In the genomic region with DNA sequence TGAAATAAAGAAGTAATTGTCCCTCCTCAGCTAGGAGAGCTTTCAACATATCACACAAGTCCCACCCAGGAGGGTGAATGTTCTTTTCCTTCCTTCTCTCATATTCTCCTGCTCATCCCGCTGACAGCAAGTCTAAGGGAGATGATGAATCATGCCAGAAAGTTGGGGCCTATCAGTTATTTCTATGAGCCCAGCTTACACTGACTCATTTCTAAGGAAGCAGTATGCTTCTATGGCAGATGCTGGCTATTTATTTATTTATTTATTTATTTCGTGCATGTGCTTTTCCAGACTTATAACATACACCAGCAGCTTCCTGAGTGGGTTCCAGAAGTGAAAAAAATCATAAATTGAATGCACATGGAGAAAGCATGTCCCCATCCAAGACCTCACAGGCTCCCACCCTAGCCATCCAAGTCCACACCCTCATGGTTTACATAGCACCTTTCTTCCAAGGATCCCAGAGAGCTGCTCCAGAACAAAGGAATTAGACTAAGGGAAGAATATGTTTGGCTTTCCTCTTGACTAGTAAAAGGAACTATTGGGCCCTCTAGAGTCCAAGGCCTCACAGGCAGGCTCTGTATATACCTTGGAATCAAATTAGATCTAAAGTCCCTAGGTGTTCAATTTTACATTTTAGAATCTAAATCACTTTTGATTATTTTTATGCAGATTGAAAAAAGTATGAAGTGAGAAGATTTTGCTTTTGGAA, we compare ENCODE assay signal across 10 cellular contexts.
DNase-seq lines count a peak whose midpoint lies in the region; ATAC-seq and TF ChIP-seq lines count a peak whose summit lies in the region.
"Had no signal": no experiment of that assay in that cellular context is flagged by ENCODE, and none has a peak within 500 bp of the region (broad histone marks: within the 10 kb centered on the region; RNA-seq: fewer than 3 reads in every experiment).

No MANE protein-coding gene starts in this region.

- no peaks in the 10 kb centered on the region for H4K20me1 ChIP-seq in DOHH2 (ENCODE audit: control insufficient read depth, insufficient read depth, low read depth, low read length)
- H4K20me1 ChIP-seq in neural cell (ENCODE audit: insufficient read depth): no peaks in the 10 kb centered on the region

- H3K4me3 ChIP-seq in DOHH2 (ENCODE audit: low read length) (no peak overlapping the region), cardiac fibroblast (replicated peaks in 1 of 2; ENCODE audit: low read depth in 2 of 2, low read length in 2 of 2) (no peak overlapping the region), neural cell (ENCODE audit: low read length) (no peak overlapping the region)

- no peaks in the 10 kb centered on the region for H3K27me3 ChIP-seq in DOHH2 (ENCODE audit: control insufficient read depth, low read length)
- H3K27me3 ChIP-seq in neural cell (ENCODE audit: insufficient read depth, low read depth, low read length): no peaks in the 10 kb centered on the region

- peak overlapping the region; percentile 59 for H3K27ac ChIP-seq in DOHH2 (ENCODE audit: low read depth, low read length)
- no peak overlapping the region for H3K27ac ChIP-seq in neural cell (ENCODE audit: low read length)

- H3K79me2 ChIP-seq in DOHH2 (ENCODE audit: control insufficient read depth, low read length) (no peaks in the 10 kb centered on the region), neural cell (replicated peaks; ENCODE audit: insufficient read depth, low read length) (no peaks in the 10 kb centered on the region)

- peaks cover 5% of the 10 kb centered on the region for H3F3A ChIP-seq in DOHH2 (ENCODE audit: control insufficient read depth, insufficient read depth)
- no peaks in the 10 kb centered on the region for H3F3A ChIP-seq in neural cell (ENCODE audit: insufficient read depth, low read length, poor library complexity, severe bottlenecking)

- DNase-seq in HuH-7 (ENCODE audit: low spot score) (peak; percentile 3), cardiac fibroblast (ENCODE audit: low read depth in 2 of 2) (peak; percentile 82 to 94), Ammon's horn (ENCODE audit: low spot score) (no peak), DMS153 (lab: John Stamatoyannopoulos, UW) (no peak)
- no peak for DNase-seq in stimulated activated CD8-positive, alpha-beta memory T cell treated with anti-CD3 and anti-CD28 coated beads, Interleukin-4, amount 100 ng/mL, for 48 hours
- DNase-seq: activated effector memory CD4-positive, alpha-beta T cell treated with anti-CD3 and anti-CD28 coated beads, Interleukin-2, amount 50 U/mL, for 16 hours; stimulated activated CD4-positive, alpha-beta T cell treated with anti-CD3 and anti-CD28 coated beads, Interleukin-4, amount 100 ng/mL, for 1 hour had no signal

- H3K36me3 ChIP-seq in DOHH2 (ENCODE audit: control insufficient read depth, low read length) (peaks cover 4% of the 10 kb centered on the region; the same call in 1 of the 2 replicates), neural cell (ENCODE audit: insufficient read depth, low read length) (no peaks in the 10 kb centered on the region)

- H3K9me2 ChIP-seq in DOHH2 (replicated peaks; ENCODE audit: control insufficient read depth, low read length): no peaks in the 10 kb centered on the region
- H3K9me2 ChIP-seq in neural cell (ENCODE audit: insufficient read depth, low read length): no peaks in the 10 kb centered on the region

- no peak overlapping the region for H2AFZ ChIP-seq in neural cell (ENCODE audit: low read depth, low read length)

- peak; percentile 29 for TF ChIP-seq RAD21 in neural cell (conservative IDR thresholded peaks at IDR 0.05)

- H3K9ac ChIP-seq in neural cell (ENCODE audit: low read length): no peak overlapping the region

- H3K9me3 ChIP-seq in DOHH2 (ENCODE audit: control insufficient read depth, insufficient read depth, low read length): peaks cover 3% of the 10 kb centered on the region; the same call in 1 of the 2 replicates
- no peaks in the 10 kb centered on the region for H3K9me3 ChIP-seq in neural cell (ENCODE audit: low read length)

- no peak for TF ChIP-seq EP300 in neural cell (conservative IDR thresholded peaks at IDR 0.05; ENCODE audit: poor library complexity, severe bottlenecking)

- H3K4me1 ChIP-seq in DOHH2 (ENCODE audit: control insufficient read depth, low read length): peaks cover 27% of the 10 kb centered on the region

- TF ChIP-seq CTCF in DOHH2 (IDR thresholded peaks at IDR 0.05; ENCODE audit: low read depth, low read length, poor library complexity, severe bottlenecking) (no peak), cardiac fibroblast (IDR thresholded peaks at IDR 0.05; ENCODE audit: low read depth, low read length) (peak; percentile 8), neural cell (IDR thresholded peaks at IDR 0.05; ENCODE audit: poor library complexity, severe bottlenecking) (no peak)

- no peak overlapping the region for H3K4me2 ChIP-seq in DOHH2 (ENCODE audit: low read length)
- H3K4me2 ChIP-seq in neural cell (ENCODE audit: low read length): no peak overlapping the region

- no peak for ATAC-seq in HG03571 (IDR thresholded peaks at IDR 0.05; ENCODE audit: unreplicated experiment)

TF ChIP-seq in neural cell, 6 proteins besides CTCF, POLR2A, EP300 and RAD21:
- TF ChIP-seq, protein P1, sequence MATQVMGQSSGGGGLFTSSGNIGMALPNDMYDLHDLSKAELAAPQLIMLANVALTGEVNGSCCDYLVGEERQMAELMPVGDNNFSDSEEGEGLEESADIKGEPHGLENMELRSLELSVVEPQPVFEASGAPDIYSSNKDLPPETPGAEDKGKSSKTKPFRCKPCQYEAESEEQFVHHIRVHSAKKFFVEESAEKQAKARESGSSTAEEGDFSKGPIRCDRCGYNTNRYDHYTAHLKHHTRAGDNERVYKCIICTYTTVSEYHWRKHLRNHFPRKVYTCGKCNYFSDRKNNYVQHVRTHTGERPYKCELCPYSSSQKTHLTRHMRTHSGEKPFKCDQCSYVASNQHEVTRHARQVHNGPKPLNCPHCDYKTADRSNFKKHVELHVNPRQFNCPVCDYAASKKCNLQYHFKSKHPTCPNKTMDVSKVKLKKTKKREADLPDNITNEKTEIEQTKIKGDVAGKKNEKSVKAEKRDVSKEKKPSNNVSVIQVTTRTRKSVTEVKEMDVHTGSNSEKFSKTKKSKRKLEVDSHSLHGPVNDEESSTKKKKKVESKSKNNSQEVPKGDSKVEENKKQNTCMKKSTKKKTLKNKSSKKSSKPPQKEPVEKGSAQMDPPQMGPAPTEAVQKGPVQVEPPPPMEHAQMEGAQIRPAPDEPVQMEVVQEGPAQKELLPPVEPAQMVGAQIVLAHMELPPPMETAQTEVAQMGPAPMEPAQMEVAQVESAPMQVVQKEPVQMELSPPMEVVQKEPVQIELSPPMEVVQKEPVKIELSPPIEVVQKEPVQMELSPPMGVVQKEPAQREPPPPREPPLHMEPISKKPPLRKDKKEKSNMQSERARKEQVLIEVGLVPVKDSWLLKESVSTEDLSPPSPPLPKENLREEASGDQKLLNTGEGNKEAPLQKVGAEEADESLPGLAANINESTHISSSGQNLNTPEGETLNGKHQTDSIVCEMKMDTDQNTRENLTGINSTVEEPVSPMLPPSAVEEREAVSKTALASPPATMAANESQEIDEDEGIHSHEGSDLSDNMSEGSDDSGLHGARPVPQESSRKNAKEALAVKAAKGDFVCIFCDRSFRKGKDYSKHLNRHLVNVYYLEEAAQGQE (IDR thresholded peaks at IDR 0.05; ENCODE audit: borderline replicate concordance): no peak
- no peak for TF ChIP-seq EZH2 (IDR thresholded peaks at IDR 0.05; ENCODE audit: borderline replicate concordance, insufficient read depth, low read length, poor library complexity, severe bottlenecking)
- no peak for TF ChIP-seq MXI1 (conservative IDR thresholded peaks at IDR 0.05; ENCODE audit: poor library complexity, severe bottlenecking)
- no peak for TF ChIP-seq POLR2AphosphoS5 (IDR thresholded peaks at IDR 0.05)
- TF ChIP-seq SMC3 (conservative IDR thresholded peaks at IDR 0.05; ENCODE audit: poor library complexity): no peak
- no peak for TF ChIP-seq TAF1 (IDR thresholded peaks at IDR 0.05; ENCODE audit: low read depth)

Comparison
In these comparisons a context has a peak if more than half of its experiments do, and no peak if none do; other contexts are left out.
1. DNase-seq: peak in HuH-7 (single experiment) and cardiac fibroblast (2 of 2); none in Ammon's horn (single experiment), DMS153 (single experiment) and stimulated activated CD8-positive, alpha-beta memory T cell treated with anti-CD3 and anti-CD28 coated beads, Interleukin-4, amount 100 ng/mL, for 48 hours (single experiment).